16 cellular contexts compared by ENCODE assay signal in the genomic region with DNA sequence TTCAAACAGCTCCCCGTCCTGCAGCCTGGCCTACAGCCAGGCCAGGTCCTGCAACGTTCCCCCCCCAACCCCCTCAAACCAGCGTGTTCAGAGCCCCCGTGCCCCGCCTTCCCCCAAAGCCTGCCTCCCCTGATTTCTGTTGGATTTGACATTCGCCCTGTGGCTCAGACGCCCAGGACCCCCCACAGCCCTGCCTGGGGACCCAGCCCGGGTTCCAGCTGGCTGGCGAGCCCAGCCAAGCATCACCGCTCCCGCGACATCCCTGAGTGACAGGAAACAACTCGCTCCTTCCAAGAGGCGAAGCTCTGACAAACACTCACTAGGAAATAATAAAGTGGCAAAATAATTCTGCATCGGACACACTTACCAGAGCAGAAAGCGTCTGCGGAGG.
DNase-seq lines count a peak whose midpoint lies in the region; ATAC-seq and TF ChIP-seq lines count a peak whose summit lies in the region.
"Had no signal": no experiment of that assay in that cellular context is flagged by ENCODE, and none has a peak within 500 bp of the region (broad histone marks: within the 10 kb centered on the region; RNA-seq: fewer than 3 reads in every experiment).

No MANE protein-coding gene starts in this region.

- H3K9me3 Mint-ChIP-seq in brain (peaks cover 0 to 4% (median 3%) of the 10 kb centered on the region in 5 experiments), neural progenitor cell (peaks cover 2% of the 10 kb centered on the region)

- H3K4me3 Mint-ChIP-seq in brain (no peak overlapping the region), neural progenitor cell (no peak overlapping the region)
- H3K4me3 Mint-ChIP-seq: CD8-positive, alpha-beta memory T cell had no signal

- H3K27ac ChIP-seq in neural progenitor cell = no peak overlapping the region
- no peak overlapping the region for H3K27ac ChIP-seq in heart left ventricle
- no peak overlapping the region for H3K27ac ChIP-seq in right cardiac atrium (ENCODE audit: low read length)
- H3K27ac ChIP-seq: A549 had no signal

- no peaks in the 10 kb centered on the region for H3K79me2 ChIP-seq in neural progenitor cell (ENCODE audit: low read depth)

- H3K9ac ChIP-seq in neural progenitor cell = no peak overlapping the region

- H3K4me1 ChIP-seq in neural progenitor cell = no peaks in the 10 kb centered on the region
- H3K4me1 ChIP-seq in heart left ventricle = no peaks in the 10 kb centered on the region
- H3K4me1 ChIP-seq in right cardiac atrium (ENCODE audit: control insufficient read depth, insufficient read depth, low read length) = no peaks in the 10 kb centered on the region
- H3K4me1 ChIP-seq: A549, BE2C, Caco-2 had no signal

- no peak overlapping the region for H3K4me2 ChIP-seq in neural progenitor cell
- H3K4me2 ChIP-seq: A549 had no signal

- H3K4me3 ChIP-seq in neural progenitor cell (no peak overlapping the region), heart left ventricle (no peak overlapping the region), right cardiac atrium (ENCODE audit: low read length) (no peak overlapping the region)
- H3K4me3 ChIP-seq: A549 had no signal

- H3K36me3 ChIP-seq in neural progenitor cell (no peaks in the 10 kb centered on the region), heart left ventricle (no peaks in the 10 kb centered on the region)
- H3K36me3 ChIP-seq: BE2C had no signal

- WGBS in heart left ventricle, 4 donors = 73 to 78% (median 74%) methylated on average over 17 of the region's 17 CpGs
- 69% methylated on average over 17 of the region's 17 CpGs for WGBS in right cardiac atrium

- H3K27me3 Mint-ChIP-seq in brain = peaks cover 8% of the 10 kb centered on the region
- H3K27me3 Mint-ChIP-seq in neural progenitor cell (ENCODE audit: insufficient read depth, low read depth) = peaks cover 3% of the 10 kb centered on the region

- H4K20me1 ChIP-seq in neural progenitor cell (ENCODE audit: low read depth) = no peaks in the 10 kb centered on the region

- H3K27me3 ChIP-seq in neural progenitor cell = no peaks in the 10 kb centered on the region
- peaks cover 0 to 3% (median 0%) of the 10 kb centered on the region in 9 donors for H3K27me3 ChIP-seq in heart left ventricle
- no peaks in the 10 kb centered on the region for H3K27me3 ChIP-seq in right cardiac atrium (ENCODE audit: control insufficient read depth, insufficient read depth)
- H3K27me3 ChIP-seq: BE2C had no signal

- intact Hi-C loops in heart left ventricle (cut with DNase I) = no loop called here
- intact Hi-C loops in right cardiac atrium (cut with DNase I) = no loop called here

- in situ Hi-C loops in G401 (cut with HindIII; ENCODE audit: low sequenced_read_pairs) = no loop called here

- TF ChIP-seq POLR2A in heart left ventricle (IDR thresholded peaks at IDR 0.05) = no peak

- peak overlapping the region in 3 of 5 experiments; percentile 60 to 69 (median 62) for H3K27ac Mint-ChIP-seq in brain
- peak overlapping the region; percentile 36 for H3K27ac Mint-ChIP-seq in neural progenitor cell
- H3K27ac Mint-ChIP-seq: CD8-positive, alpha-beta memory T cell had no signal

- H2AFZ ChIP-seq in neural progenitor cell (replicated peaks) = no peak overlapping the region

- H3K36me3 Mint-ChIP-seq in brain = no peaks in the 10 kb centered on the region
- no peaks in the 10 kb centered on the region for H3K36me3 Mint-ChIP-seq in neural progenitor cell
- H3K36me3 Mint-ChIP-seq: CD8-positive, alpha-beta memory T cell had no signal

- H3K9me3 ChIP-seq in neural progenitor cell (ENCODE audit: low read depth) (no peaks in the 10 kb centered on the region), heart left ventricle (no peaks in the 10 kb centered on the region), right cardiac atrium (ENCODE audit: control insufficient read depth, low read length) (no peaks in the 10 kb centered on the region)
- H3K9me3 ChIP-seq: A549, BE2C, Caco-2 had no signal

- no peak for ATAC-seq in heart left ventricle
- no peak for ATAC-seq in right cardiac atrium
- ATAC-seq: A549, HCT116 had no signal

- DNase-seq in G401 (ENCODE audit: low spot score) (peak; percentile 39), kidney tubule cell (ENCODE audit: low spot score) (peak; percentile 3), neural progenitor cell (ENCODE audit: low spot score) (no peak), cortex of kidney (lab: John Stamatoyannopoulos, UW) (no peak), heart left ventricle (no peak), right cardiac atrium (no peak), T1000 (lab: John Stamatoyannopoulos, UW) (no peak)
- DNase-seq: BE2C; Caco-2; CD8-positive, alpha-beta memory T cell; DND-41; GF-D8; IMR-90 had no signal

- H3K4me1 Mint-ChIP-seq in brain (peaks cover 5% of the 10 kb centered on the region), neural progenitor cell (peaks cover 3% of the 10 kb centered on the region)
- H3K4me1 Mint-ChIP-seq: CD8-positive, alpha-beta memory T cell had no signal

- H3F3A ChIP-seq in neural progenitor cell (ENCODE audit: low read depth) = no peaks in the 10 kb centered on the region

- no peak for TF ChIP-seq CTCF in brain (conservative IDR thresholded peaks at IDR 0.05)
- TF ChIP-seq CTCF in neural progenitor cell (IDR thresholded peaks at IDR 0.05) = no peak
- TF ChIP-seq CTCF in heart left ventricle (IDR thresholded peaks at IDR 0.05) = no peak

Comparison
In these comparisons a context has a peak if more than half of its experiments do, and no peak if none do; other contexts are left out.
1. DNase-seq: peak in G401 (single experiment) and kidney tubule cell (single experiment); none in neural progenitor cell (single experiment), cortex of kidney (single experiment), heart left ventricle (0 of 5), right cardiac atrium (0 of 3) and T1000 (single experiment).